In the genomic region with DNA sequence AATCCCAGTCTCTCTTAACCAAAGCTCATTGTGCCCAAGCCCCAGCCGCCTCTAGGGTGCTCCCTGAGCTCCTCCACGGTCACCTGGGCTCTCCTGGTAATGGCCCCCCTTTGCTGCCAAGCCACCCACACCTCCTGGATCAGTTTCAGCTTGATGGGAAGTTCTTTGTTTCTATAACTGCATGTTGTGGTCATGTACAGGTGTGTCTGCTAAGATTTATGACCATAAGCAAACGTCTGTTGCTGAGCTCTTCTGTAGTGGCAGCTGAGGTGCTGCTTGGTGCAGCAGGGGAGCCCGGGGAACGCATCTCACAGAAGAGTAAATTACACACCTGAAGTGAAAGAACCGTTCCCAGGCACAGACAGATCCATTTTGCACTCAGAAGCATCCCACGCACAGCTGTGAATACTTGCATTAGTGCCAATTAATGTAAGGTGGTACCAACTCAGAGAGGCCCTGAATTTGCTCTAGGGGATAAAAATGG, we compare ENCODE assay signal across 11 cellular contexts.
DNase-seq lines count a peak whose midpoint lies in the region; ATAC-seq and TF ChIP-seq lines count a peak whose summit lies in the region.
"Had no signal": no experiment of that assay in that cellular context is flagged by ENCODE, and none has a peak within 500 bp of the region (broad histone marks: within the 10 kb centered on the region; RNA-seq: fewer than 3 reads in every experiment).

No MANE protein-coding gene starts in this region.

- no peaks in the 10 kb centered on the region for H4K20me1 ChIP-seq in neural cell (ENCODE audit: insufficient read depth)
- H4K20me1 ChIP-seq: BLaER1 had no signal

- WGBS in heart left ventricle, 4 donors, result 71 to 86% (median 75%) methylated on average over 7 of the region's 7 CpGs

- H3K27me3 ChIP-seq in neural cell (ENCODE audit: insufficient read depth, low read depth, low read length) (no peaks in the 10 kb centered on the region), heart left ventricle (no peaks in the 10 kb centered on the region)
- H3K27me3 ChIP-seq: BLaER1 had no signal

- no peak for TF ChIP-seq POLR2A in heart left ventricle (IDR thresholded peaks at IDR 0.05)

- H3K27ac ChIP-seq in neural cell (ENCODE audit: low read length), result no peak overlapping the region
- no peak overlapping the region for H3K27ac ChIP-seq in heart left ventricle
- H3K27ac ChIP-seq: BLaER1, left ventricle myocardium inferior had no signal

- peak; percentile 47 for ATAC-seq in GM21576 (IDR thresholded peaks at IDR 0.05; ENCODE audit: unreplicated experiment)
- ATAC-seq in heart left ventricle, result no peak
- no peak for ATAC-seq in GM21423 (IDR thresholded peaks at IDR 0.05; ENCODE audit: unreplicated experiment)

- intact Hi-C loops in heart left ventricle (cut with DNase I), result no loop called here

- TF ChIP-seq CTCF in neural cell (IDR thresholded peaks at IDR 0.05; ENCODE audit: poor library complexity, severe bottlenecking) (no peak), heart left ventricle (IDR thresholded peaks at IDR 0.05) (no peak)

- H3K9me2 ChIP-seq in neural cell (ENCODE audit: insufficient read depth, low read length), result no peaks in the 10 kb centered on the region

- H3K36me3 ChIP-seq in neural cell (ENCODE audit: insufficient read depth, low read length) (no peaks in the 10 kb centered on the region), heart left ventricle (no peaks in the 10 kb centered on the region)
- H3K36me3 ChIP-seq: BLaER1, left ventricle myocardium inferior had no signal

- TF ChIP-seq EP300 in neural cell (conservative IDR thresholded peaks at IDR 0.05; ENCODE audit: poor library complexity, severe bottlenecking), result no peak

- DNase-seq in NCI-H2029 (lab: John Stamatoyannopoulos, UW), result peak; percentile 72
- peak; percentile 99 for DNase-seq in NCI-H69 (lab: John Stamatoyannopoulos, UW)
- DNase-seq in heart left ventricle, result no peak
- DNase-seq in stimulated activated naive CD4-positive, alpha-beta T cell treated with Interleukin-2 at 50 U/mL for 16 hours (lab: John Stamatoyannopoulos, UW), result no peak
- no peak for DNase-seq in SIG-M5 treated with dmso at 0.1 percent for 504 hours (lab: John Stamatoyannopoulos, UW; ENCODE audit: unreplicated experiment)
- DNase-seq: left ventricle myocardium inferior, T-helper 2 cell had no signal

- TF ChIP-seq RAD21 in neural cell (conservative IDR thresholded peaks at IDR 0.05), result no peak

- H3K9me3 ChIP-seq in neural cell (ENCODE audit: low read length) (no peaks in the 10 kb centered on the region), heart left ventricle (peaks cover 0 to 26% (median 7%) of the 10 kb centered on the region in 12 donors)

- H3K4me1 ChIP-seq in heart left ventricle, result no peaks in the 10 kb centered on the region
- H3K4me1 ChIP-seq: BLaER1, left ventricle myocardium inferior had no signal

- H3K9ac ChIP-seq in neural cell (ENCODE audit: low read length), result no peak overlapping the region
- H3K9ac ChIP-seq: BLaER1 had no signal

- H3K79me2 ChIP-seq in neural cell (replicated peaks; ENCODE audit: insufficient read depth, low read length), result no peaks in the 10 kb centered on the region

- no peak overlapping the region for H3K4me2 ChIP-seq in neural cell (ENCODE audit: low read length)
- H3K4me2 ChIP-seq: BLaER1 had no signal

- no peak overlapping the region for H2AFZ ChIP-seq in neural cell (ENCODE audit: low read depth, low read length)

- H3K4me3 ChIP-seq in neural cell (ENCODE audit: low read length) (no peak overlapping the region), heart left ventricle (no peak overlapping the region)
- H3K4me3 ChIP-seq: BLaER1, left ventricle myocardium inferior had no signal

- H3F3A ChIP-seq in neural cell (ENCODE audit: insufficient read depth, low read length, poor library complexity, severe bottlenecking), result no peaks in the 10 kb centered on the region

TF ChIP-seq in neural cell, 6 proteins besides CTCF, POLR2A, EP300 and RAD21:
- TF ChIP-seq EZH2 (IDR thresholded peaks at IDR 0.05; ENCODE audit: borderline replicate concordance, insufficient read depth, low read length, poor library complexity, severe bottlenecking), result no peak
- no peak for TF ChIP-seq MXI1 (conservative IDR thresholded peaks at IDR 0.05; ENCODE audit: poor library complexity, severe bottlenecking)
- peak; percentile 56 for TF ChIP-seq POLR2AphosphoS5 (IDR thresholded peaks at IDR 0.05)
- TF ChIP-seq TAF1 (IDR thresholded peaks at IDR 0.05; ENCODE audit: low read depth), result no peak
- no peak for TF ChIP-seq SMC3 (conservative IDR thresholded peaks at IDR 0.05; ENCODE audit: poor library complexity)
- TF ChIP-seq REST (IDR thresholded peaks at IDR 0.05; ENCODE audit: borderline replicate concordance), result peak; percentile 53

Comparison
In these comparisons a context has a peak if more than half of its experiments do, and no peak if none do; other contexts are left out.
1. DNase-seq: peak in NCI-H2029 (single experiment) and NCI-H69 (single experiment); none in heart left ventricle (0 of 5), stimulated activated naive CD4-positive, alpha-beta T cell treated with Interleukin-2 at 50 U/mL for 16 hours (single experiment) and SIG-M5 treated with dmso at 0.1 percent for 504 hours (single experiment).